In the genomic region with DNA sequence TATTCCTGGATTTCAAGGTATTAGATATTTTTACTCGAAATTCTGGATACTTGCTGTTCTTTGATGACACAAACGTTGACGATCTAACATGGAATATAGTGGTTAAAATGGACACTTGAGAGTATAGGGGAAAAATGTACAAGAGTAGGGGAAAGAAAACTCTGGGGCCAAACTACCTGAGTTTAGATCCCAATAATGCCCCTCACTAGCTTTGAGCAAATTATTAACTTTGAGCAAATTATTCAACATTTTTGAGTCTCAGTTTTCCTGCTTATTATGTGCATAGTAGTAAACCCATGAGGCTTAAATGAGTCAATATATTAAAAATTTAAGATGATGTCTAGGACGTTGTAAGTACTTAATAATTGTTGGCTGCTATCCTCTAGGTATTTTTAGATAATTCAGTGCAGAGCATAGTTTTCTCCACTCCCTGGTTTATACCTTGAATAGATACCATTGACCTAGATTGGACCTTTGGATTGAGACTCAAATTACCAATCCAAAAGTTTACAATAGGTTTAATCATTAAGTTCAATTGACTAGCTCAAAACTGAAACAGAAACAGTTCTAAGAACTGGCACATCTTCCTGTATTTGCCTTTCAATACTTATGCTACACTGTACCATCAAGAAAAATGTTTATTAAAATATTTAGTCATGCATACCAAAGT, we compare ENCODE assay signal across 19 cellular contexts. TPM values are rescaled to one million over a fixed set of nuclear protein-coding genes. Genes with fewer than 3 reads are reported as not detected.
DNase-seq lines count a peak whose midpoint lies in the region; ATAC-seq and TF ChIP-seq lines count a peak whose summit lies in the region.
"Had no signal": no experiment of that assay in that cellular context is flagged by ENCODE, and none has a peak within 500 bp of the region (broad histone marks: within the 10 kb centered on the region; RNA-seq: fewer than 3 reads in every experiment).

No MANE protein-coding gene starts in this region.

- no TSS peak for BruUV-seq in Calu3 (replicated peaks; lab: Mats Ljungman, UMichigan)

- H3K9me3 Mint-ChIP-seq in Calu3 (ENCODE audit: low read depth, unreplicated experiment): no peaks in the 10 kb centered on the region

- peak; percentile 54 for ATAC-seq in GM21390 (IDR thresholded peaks at IDR 0.05; ENCODE audit: unreplicated experiment)
- ATAC-seq in HG03159 (IDR thresholded peaks at IDR 0.05; ENCODE audit: unreplicated experiment): peak; percentile 71

- H3K4me3 Mint-ChIP-seq in Calu3 (ENCODE audit: low read depth, unreplicated experiment): no peak overlapping the region
- H3K4me3 Mint-ChIP-seq: H9 had no signal

- H3K27ac Mint-ChIP-seq in Calu3 (ENCODE audit: unreplicated experiment): peak overlapping the region; percentile 88
- H3K27ac Mint-ChIP-seq: H9 had no signal

- H3K4me1 Mint-ChIP-seq in Calu3 (ENCODE audit: low read depth, unreplicated experiment): peaks cover 32% of the 10 kb centered on the region

- peaks cover 5% of the 10 kb centered on the region for H3K36me3 Mint-ChIP-seq in Calu3 (ENCODE audit: insufficient read depth, unreplicated experiment)

- TF ChIP-seq CTCF in Calu3 (IDR thresholded peaks at IDR 0.05; ENCODE audit: unreplicated experiment): no peak
- TF ChIP-seq CTCF in GM10266 (IDR thresholded peaks at IDR 0.05; ENCODE audit: control insufficient read depth, insufficient read depth, low read depth, missing control alignments): no peak

- no peaks in the 10 kb centered on the region for H3K27me3 Mint-ChIP-seq in Calu3 (ENCODE audit: unreplicated experiment)

- DNase-seq in Calu3 (no peak), dedifferentiated amniotic fluid mesenchymal stem cell (ENCODE audit: extremely low spot score) (peak; percentile 4), NCI-H187 treated with DMSO at 0.1 percent for 48 hours (lab: John Stamatoyannopoulos, UW) (no peak), hypothalamus (lab: John Stamatoyannopoulos, UW) (no peak), NCI-H2171 treated with DMSO at 0.1 percent for 48 hours (lab: John Stamatoyannopoulos, UW) (no peak), GM10266 (ENCODE audit: extremely low spot score) (no peak)
- DNase-seq: activated CD4-positive, alpha-beta T cell treated with anti-CD3 and anti-CD28 coated beads, Interleukin-2, amount 50 U/mL, for 1 hour; amniotic stem cell; glutamatergic neuron; H9; Karpas-422; NCI-H187; NCI-H748 treated with DMSO at 0.1 percent for 48 hours; stimulated activated CD4-positive, alpha-beta T cell treated with anti-CD3 and anti-CD28 coated beads, Interleukin-15, amount 100 ng/mL, for 24 hours; testis had no signal

- intact Hi-C loops in Calu3 (cut with micrococcal nuclease; ENCODE audit: unreplicated experiment): no loop called here

- CTCF ChIA-PET in Calu3 (lab: Charles Lee): interaction anchor here (1.2 to 2.8 kb wide), 4 partner anchors 11 to 151 kb away, joined by 3 to 19 read pairs (median 4); no protein-coding TSS in a partner anchor

RNA-seq across cellular contexts. Expression of gene ADGRG7, which starts 4.5 kb away (rescaled TPM):
- total RNA-seq in Calu3 (2022): 1.2 and 1.4 TPM in 2 replicates
- total RNA-seq: chondrocyte, H9, posterior vena cava had no signal
